ENCODE assay signal across 18 cellular contexts in genomic region chr4:43458293-43458692, GRCh38.
"Had no signal": no experiment of that assay in that cellular context is flagged by ENCODE, and none has a peak within 500 bp of the region (broad histone marks: within the 10 kb centered on the region; RNA-seq: fewer than 3 reads in every experiment).

No MANE protein-coding gene starts in this region.

- H3K9me3 Mint-ChIP-seq: nephron progenitor cell; stimulated activated memory B cell treated with anti-CD40 and anti-IgM and Interleukin-4, amounts not matched to agents 10 μg/mL and 1 μg/mL and 100 μg/mL, for 72 hours had no signal

- H3K4me1 ChIP-seq: adrenal gland, gastrocnemius medialis, left lung, spleen, upper lobe of right lung had no signal

- H3K27ac Mint-ChIP-seq: activated CD4-positive, alpha-beta T cell treated with anti-CD3 and anti-CD28 coated beads for 36 hours; activated naive CD4-positive, alpha-beta T cell treated with anti-CD3 and anti-CD28 coated beads, Interleukin-2, amount 50 U/mL, for 72 hours; nephron progenitor cell; stimulated activated memory B cell treated with anti-CD40 and anti-IgM and Interleukin-4, amounts not matched to agents 10 μg/mL and 1 μg/mL and 100 μg/mL, for 72 hours; T-helper 2 cell treated with Interferon-gamma antibody and Interleukin-4, amounts not matched to agents 5 μg/mL and 100 μg/mL, for 36 hours had no signal

- H3K27me3 Mint-ChIP-seq: activated CD4-positive, alpha-beta T cell treated with anti-CD3 and anti-CD28 coated beads for 36 hours; stimulated activated memory B cell treated with anti-CD40 and anti-IgM and Interleukin-4, amounts not matched to agents 10 μg/mL and 1 μg/mL and 100 μg/mL, for 72 hours had no signal

- H3K36me3 ChIP-seq: adrenal gland, cardiac muscle cell, gastrocnemius medialis, left lung, spleen, thoracic aorta, upper lobe of right lung had no signal

- H3K27ac ChIP-seq: adrenal gland, cardiac muscle cell, gastrocnemius medialis, left lung, spleen, thoracic aorta, upper lobe of right lung had no signal

- DNase-seq: activated CD4-positive, alpha-beta T cell treated with anti-CD3 and anti-CD28 coated beads for 36 hours; activated CD4-positive, alpha-beta T cell treated with anti-CD3 and anti-CD28 coated beads, Interleukin-2, amount 50 U/mL, for 48 hours; activated gamma-delta T cell; adrenal gland; gastrocnemius medialis; head of caudate nucleus; left lung; nephron progenitor cell; nucleus accumbens; posterior cingulate gyrus; spleen; stimulated activated CD4-positive, alpha-beta T cell treated with anti-CD3 and anti-CD28 coated beads, Interleukin-4, amount 100 ng/mL, for 4 hours; upper lobe of right lung had no signal

- H3K4me1 Mint-ChIP-seq: activated CD4-positive, alpha-beta T cell treated with anti-CD3 and anti-CD28 coated beads for 36 hours; nephron progenitor cell; stimulated activated memory B cell treated with anti-CD40 and anti-IgM and Interleukin-4, amounts not matched to agents 10 μg/mL and 1 μg/mL and 100 μg/mL, for 72 hours had no signal

- H3K27me3 ChIP-seq: adrenal gland, cardiac muscle cell, gastrocnemius medialis, left lung, spleen, upper lobe of right lung had no signal

- H3K4me3 Mint-ChIP-seq: activated CD4-positive, alpha-beta T cell treated with anti-CD3 and anti-CD28 coated beads for 36 hours; nephron progenitor cell; stimulated activated memory B cell treated with anti-CD40 and anti-IgM and Interleukin-4, amounts not matched to agents 10 μg/mL and 1 μg/mL and 100 μg/mL, for 72 hours; T-helper 2 cell treated with Interferon-gamma antibody and Interleukin-4, amounts not matched to agents 5 μg/mL and 100 μg/mL, for 36 hours had no signal

- H3K36me3 Mint-ChIP-seq: activated naive CD4-positive, alpha-beta T cell treated with anti-CD3 and anti-CD28 coated beads, Interleukin-2, amount 50 U/mL, for 72 hours; stimulated activated memory B cell treated with anti-CD40 and anti-IgM and Interleukin-4, amounts not matched to agents 10 μg/mL and 1 μg/mL and 100 μg/mL, for 72 hours had no signal

- ATAC-seq: activated CD4-positive, alpha-beta T cell treated with anti-CD3 and anti-CD28 coated beads for 36 hours; activated naive CD4-positive, alpha-beta T cell treated with anti-CD3 and anti-CD28 coated beads, Interleukin-2, amount 50 U/mL, for 72 hours; gastrocnemius medialis; stimulated activated memory B cell treated with anti-CD40 and anti-IgM and Interleukin-4, amounts not matched to agents 10 μg/mL and 1 μg/mL and 100 μg/mL, for 72 hours; upper lobe of right lung had no signal

- H3K9me3 ChIP-seq: adrenal gland, gastrocnemius medialis, left lung, spleen, thoracic aorta, upper lobe of right lung had no signal

- H3K4me3 ChIP-seq: adrenal gland, cardiac muscle cell, gastrocnemius medialis, left lung, spleen, thoracic aorta, upper lobe of right lung had no signal
